In the genomic region with DNA sequence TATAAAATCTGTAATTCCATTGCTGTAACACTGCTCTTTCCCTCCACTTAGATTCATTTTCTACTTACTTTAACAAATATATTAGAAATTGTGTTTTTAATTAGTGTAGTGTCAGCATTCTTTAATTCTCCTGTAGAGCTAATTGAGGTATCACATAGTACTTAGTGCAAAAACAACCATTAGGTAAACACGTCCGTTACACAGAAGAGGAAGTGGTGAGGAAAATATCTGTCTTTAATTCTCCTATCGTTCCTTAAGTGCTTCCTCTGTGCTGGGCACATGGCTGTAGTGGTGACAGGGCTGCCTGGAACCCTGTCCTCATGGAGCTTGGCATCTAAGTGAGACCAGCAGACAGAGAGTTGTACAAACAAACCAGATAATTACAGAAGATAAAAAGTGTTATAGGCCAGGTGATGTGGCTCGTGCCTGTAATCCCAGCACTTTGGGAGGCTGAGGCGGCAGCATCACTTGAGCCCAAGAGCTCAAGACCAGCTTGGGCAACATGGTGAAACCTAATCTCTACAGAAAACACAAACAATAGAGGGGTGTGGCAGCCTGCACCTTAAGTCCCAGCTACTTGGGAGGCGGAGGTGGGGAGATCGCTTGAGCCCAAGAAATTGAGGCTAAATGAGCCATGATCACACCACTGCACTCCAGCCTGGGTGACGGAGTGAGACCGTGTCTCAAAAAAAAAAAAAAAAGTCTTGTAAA, we compare ENCODE assay signal across 14 cellular contexts. TPM values are rescaled to one million over a fixed set of nuclear protein-coding genes. Genes with fewer than 3 reads are reported as not detected.
DNase-seq lines count a peak whose midpoint lies in the region; ATAC-seq and TF ChIP-seq lines count a peak whose summit lies in the region.
"Had no signal": no experiment of that assay in that cellular context is flagged by ENCODE, and none has a peak within 500 bp of the region (broad histone marks: within the 10 kb centered on the region; RNA-seq: fewer than 3 reads in every experiment).

No MANE protein-coding gene starts in this region.

- H3K4me1 ChIP-seq in CD4-positive, alpha-beta memory T cell (ENCODE audit: insufficient read depth, low read length) = peaks cover 93% of the 10 kb centered on the region
- peaks cover 10% of the 10 kb centered on the region for H3K4me1 ChIP-seq in OCI-LY3 (ENCODE audit: low read length)
- H3K4me1 ChIP-seq in effector memory CD4-positive, alpha-beta T cell (ENCODE audit: control insufficient read depth, insufficient read depth, low read length, poor library complexity, severe bottlenecking) = peaks cover 12% of the 10 kb centered on the region

- H4K20me1 ChIP-seq in OCI-LY3 (ENCODE audit: insufficient read depth, low read length) = peaks cover 3% of the 10 kb centered on the region

- POLR2A ChIA-PET in CD4-positive, alpha-beta memory T cell (lab: Charles Lee; ENCODE audit: partially characterized antibody) = interaction anchor here (1.0 to 2.4 kb wide), 9 partner anchors 8 to 278 kb away, joined by 3 to 16 read pairs (median 4); partner anchors contain the start of gene PARP8

- H3K79me2 ChIP-seq in OCI-LY3 (ENCODE audit: low read length) = no peaks in the 10 kb centered on the region

- intact Hi-C loops in CD4-positive, alpha-beta memory T cell (cut with micrococcal nuclease) = loop anchor here (1.0 kb wide), 1 partner anchor 9 kb away; no protein-coding TSS in a partner anchor
- intact Hi-C loops in Right ventricle myocardium superior (cut with DNase I) = no loop called here

- CTCF ChIA-PET in CD4-positive, alpha-beta memory T cell (lab: Charles Lee; ENCODE audit: partially characterized antibody) = interaction anchor here (1.0 kb wide), 1 partner anchor 64 kb away, joined by 3 read pairs; no protein-coding TSS in a partner anchor

- no peak overlapping the region for H3K9ac ChIP-seq in OCI-LY3 (ENCODE audit: low read length)

- H3K4me3 Mint-ChIP-seq in CD4-positive, alpha-beta memory T cell = peak overlapping the region in 7 of 8 donors; percentile 62 to 81 (median 77)

- ATAC-seq in GM19395 (IDR thresholded peaks at IDR 0.05; ENCODE audit: unreplicated experiment) (peak; percentile 50), HG02885 (IDR thresholded peaks at IDR 0.05; ENCODE audit: poor library complexity, unreplicated experiment) (no peak), Right ventricle myocardium superior (ENCODE audit: poor library complexity) (no peak), GM19463 (IDR thresholded peaks at IDR 0.05; ENCODE audit: unreplicated experiment) (no peak)

- TF ChIP-seq CTCF in OCI-LY3 (IDR thresholded peaks at IDR 0.05; ENCODE audit: low read depth, low read length) = no peak

- peak in 3 of 5 donors; percentile 15 to 22 (median 19) for DNase-seq in CD4-positive, alpha-beta memory T cell
- no peak for DNase-seq in effector memory CD4-positive, alpha-beta T cell
- no peak for DNase-seq in Right ventricle myocardium superior
- no peak for DNase-seq in MG63
- DNase-seq: activated effector memory CD4-positive, alpha-beta T cell treated with anti-CD3 and anti-CD28 coated beads, Interleukin-2, amount 50 U/mL, for 16 hours; Calu3; H7; KG1; stimulated activated CD4-positive, alpha-beta T cell treated with anti-CD3 and anti-CD28 coated beads, Interleukin-4, amount 100 ng/mL, for 4 hours; substantia nigra had no signal

- no peaks in the 10 kb centered on the region for H3K27me3 ChIP-seq in CD4-positive, alpha-beta memory T cell (ENCODE audit: insufficient read depth, low read length)
- H3K27me3 ChIP-seq in OCI-LY3 (ENCODE audit: low read depth, low read length) (no peaks in the 10 kb centered on the region), MG63 (no peaks in the 10 kb centered on the region)
- no peaks in the 10 kb centered on the region for H3K27me3 ChIP-seq in effector memory CD4-positive, alpha-beta T cell (replicated peaks; ENCODE audit: control insufficient read depth, insufficient read depth, low read length, poor library complexity, severe bottlenecking)

- H3K27ac ChIP-seq in CD4-positive, alpha-beta memory T cell (ENCODE audit: low read depth, low read length) = no peak overlapping the region
- no peak overlapping the region for H3K27ac ChIP-seq in OCI-LY3 (ENCODE audit: low read length)
- peak overlapping the region; percentile 38 for H3K27ac ChIP-seq in effector memory CD4-positive, alpha-beta T cell (ENCODE audit: insufficient read depth, low read length, poor library complexity, severe bottlenecking)

- H3K9me3 ChIP-seq in CD4-positive, alpha-beta memory T cell (ENCODE audit: control insufficient read depth in 1 of 2, low read length in 2 of 2) = no peaks in the 10 kb centered on the region
- H3K9me3 ChIP-seq in OCI-LY3 (ENCODE audit: insufficient read depth, low read length) (no peaks in the 10 kb centered on the region), MG63 (no peaks in the 10 kb centered on the region)
- H3K9me3 ChIP-seq in effector memory CD4-positive, alpha-beta T cell (ENCODE audit: control insufficient read depth, low read length) = no peaks in the 10 kb centered on the region

- H3K36me3 ChIP-seq in CD4-positive, alpha-beta memory T cell (ENCODE audit: insufficient read depth, low read length) = no peaks in the 10 kb centered on the region
- no peaks in the 10 kb centered on the region for H3K36me3 ChIP-seq in OCI-LY3 (replicated peaks; ENCODE audit: low read depth, low read length)
- H3K36me3 ChIP-seq in effector memory CD4-positive, alpha-beta T cell (ENCODE audit: control insufficient read depth, insufficient read depth, low read length) = peaks cover 7% of the 10 kb centered on the region
- no peaks in the 10 kb centered on the region for H3K36me3 ChIP-seq in MG63

- H3K27me3 Mint-ChIP-seq in CD4-positive, alpha-beta memory T cell = no peaks in the 10 kb centered on the region

- peaks cover 0 to 2% (median 0%) of the 10 kb centered on the region in 8 donors for H3K9me3 Mint-ChIP-seq in CD4-positive, alpha-beta memory T cell

- H3K4me1 Mint-ChIP-seq in CD4-positive, alpha-beta memory T cell = peaks cover 60 to 98% (median 76%) of the 10 kb centered on the region in 4 donors

- 0 out of 2 replicates have a peak overlapping the region, but pooled peaks have one; percentile 5 for H3K4me2 ChIP-seq in OCI-LY3 (ENCODE audit: low read length)

- H2AFZ ChIP-seq in OCI-LY3 (ENCODE audit: low read depth, low read length) = no peak overlapping the region

- peak overlapping the region; percentile 82 to 98 (median 94) for H3K27ac Mint-ChIP-seq in CD4-positive, alpha-beta memory T cell

- H3K4me3 ChIP-seq in CD4-positive, alpha-beta memory T cell (ENCODE audit: low read length in 2 of 2) = no peak overlapping the region
- H3K4me3 ChIP-seq in OCI-LY3 (ENCODE audit: low read length) = no peak overlapping the region
- no peak overlapping the region for H3K4me3 ChIP-seq in effector memory CD4-positive, alpha-beta T cell (ENCODE audit: insufficient read depth, low read depth, low read length, poor library complexity, severe bottlenecking)
- H3K4me3 ChIP-seq in MG63 = no peak overlapping the region

- H3K36me3 Mint-ChIP-seq in CD4-positive, alpha-beta memory T cell = peaks cover 35 to 44% of the 10 kb centered on the region in 2 donors

RNA-seq across cellular contexts. Expression of gene PARP8, which starts 36.3 kb away (rescaled TPM):
- 100 to 1,000 TPM; 177 to 184 TPM for total RNA-seq in CD4-positive, alpha-beta memory T cell
- polyA plus RNA-seq in CD4-positive, alpha-beta memory T cell = 10 to 100 TPM; 89.5 to 94.6 TPM
- total RNA-seq in Right ventricle myocardium superior = 5.2 TPM
- 0.25 and 0.66 TPM in 2 replicates for total RNA-seq in MG63 (2014; rRNA removed; shearing (Covaris generic); ENCODE audit: low replicate concordance)

Comparison
In these comparisons a context has a peak if more than half of its experiments do, and no peak if none do; other contexts are left out.
1. DNase-seq: peak in CD4-positive, alpha-beta memory T cell (3 of 5); none in effector memory CD4-positive, alpha-beta T cell (0 of 3), Right ventricle myocardium superior (single experiment) and MG63 (single experiment).
2. RNA of gene PARP8, which starts 36.3 kb away (total RNA-seq): 177 to 184 TPM in CD4-positive, alpha-beta memory T cell; 5.2 TPM in Right ventricle myocardium superior (single experiment) and 0.25 to 0.66 TPM in MG63; every median in the first group is over 10 times any median in the second.